In the genomic region with DNA sequence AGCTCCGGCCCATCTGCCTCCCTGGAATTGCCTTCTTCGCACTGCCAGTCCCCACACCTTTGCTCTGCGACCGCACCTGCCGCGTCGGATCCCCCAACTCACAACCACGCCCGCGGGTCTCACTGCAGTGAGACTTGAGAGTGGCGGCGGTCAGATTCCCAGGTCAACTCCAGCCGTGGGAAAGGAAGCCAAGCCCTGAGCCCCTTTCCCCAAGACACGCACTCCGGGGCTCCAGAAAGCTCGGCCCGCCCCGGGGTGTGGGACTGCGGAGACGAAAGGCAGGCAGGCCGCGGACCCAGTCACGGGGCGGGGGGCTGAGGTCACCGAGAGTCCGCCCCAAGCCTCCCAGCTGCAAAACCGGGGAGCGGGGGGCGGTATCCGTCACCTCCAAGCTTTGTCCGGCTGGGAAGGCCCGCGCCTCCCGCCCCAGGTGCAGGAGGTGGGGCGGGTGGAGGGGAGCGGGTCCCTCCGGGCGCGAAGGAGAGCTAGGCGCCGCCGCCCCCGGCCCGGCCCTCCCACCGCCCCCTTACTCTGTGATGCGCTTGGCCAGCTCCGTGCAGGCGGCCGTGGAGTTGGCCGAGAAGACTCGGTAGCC, we compare ENCODE assay signal across 8 cellular contexts. TPM values are rescaled to one million over a fixed set of nuclear protein-coding genes. Genes with fewer than 3 reads are reported as not detected.
DNase-seq lines count a peak whose midpoint lies in the region; ATAC-seq and TF ChIP-seq lines count a peak whose summit lies in the region.

No MANE protein-coding gene starts in this region.

- H3K27ac ChIP-seq in A673 (ENCODE audit: low read depth, low read length, poor library complexity, severe bottlenecking) (peak overlapping the region; percentile 96), mucosa of rectum (ENCODE audit: low read depth in 2 of 2, low read length in 2 of 2) (peak overlapping the region; percentile 87 to 91), upper lobe of right lung (peak overlapping the region; percentile 89)
- H3K27ac ChIP-seq in effector memory CD4-positive, alpha-beta T cell (ENCODE audit: insufficient read depth, low read length, poor library complexity, severe bottlenecking) = peak overlapping the region; percentile 76

- BruUV-seq in A673 (replicated peaks; lab: Mats Ljungman, UMichigan) = no TSS peak

- H3K9me3 ChIP-seq in A673 (ENCODE audit: low read depth, low read length, poor library complexity, severe bottlenecking) (no peaks in the 10 kb centered on the region), mucosa of rectum (ENCODE audit: control insufficient read depth in 2 of 2, low read length in 2 of 2) (no peaks in the 10 kb centered on the region), upper lobe of right lung (no peaks in the 10 kb centered on the region)
- no peaks in the 10 kb centered on the region for H3K9me3 ChIP-seq in effector memory CD4-positive, alpha-beta T cell (ENCODE audit: control insufficient read depth, low read length)

- H3K4me3 Mint-ChIP-seq in T-cell = peak overlapping the region; percentile 85 to 91 (median 90)

- no peaks in the 10 kb centered on the region for H3K9me3 Mint-ChIP-seq in T-cell

- TF ChIP-seq CTCF in A673 (conservative IDR thresholded peaks at IDR 0.05; ENCODE audit: low read depth, low read length) (no peak), upper lobe of right lung (IDR thresholded peaks at IDR 0.05) (no peak)

- H3K4me3 ChIP-seq in A673 (ENCODE audit: low read depth, low read length, poor library complexity, severe bottlenecking) = peak overlapping the region; percentile 74
- H3K4me3 ChIP-seq in effector memory CD4-positive, alpha-beta T cell (ENCODE audit: insufficient read depth, low read depth, low read length, poor library complexity, severe bottlenecking) = peak overlapping the region; percentile 88
- H3K4me3 ChIP-seq in mucosa of rectum (ENCODE audit: low read length in 2 of 2) = peak overlapping the region; percentile 77 to 87
- peak overlapping the region; percentile 92 for H3K4me3 ChIP-seq in upper lobe of right lung

- no peaks in the 10 kb centered on the region for H3K27me3 ChIP-seq in A673 (replicated peaks; ENCODE audit: insufficient read depth, low read depth, low read length, poor library complexity)
- H3K27me3 ChIP-seq in effector memory CD4-positive, alpha-beta T cell (replicated peaks; ENCODE audit: control insufficient read depth, insufficient read depth, low read length, poor library complexity, severe bottlenecking) = no peaks in the 10 kb centered on the region
- H3K27me3 ChIP-seq in mucosa of rectum (ENCODE audit: control insufficient read depth in 2 of 2, insufficient read depth in 2 of 2, low read length in 2 of 2) = no peaks in the 10 kb centered on the region
- no peaks in the 10 kb centered on the region for H3K27me3 ChIP-seq in upper lobe of right lung

- peak overlapping the region; percentile 74 to 76 for H3K27ac Mint-ChIP-seq in T-cell

- no peaks in the 10 kb centered on the region for H3K36me3 ChIP-seq in A673 (ENCODE audit: insufficient read depth, low read length, poor library complexity, severe bottlenecking)
- no peaks in the 10 kb centered on the region for H3K36me3 ChIP-seq in effector memory CD4-positive, alpha-beta T cell (ENCODE audit: control insufficient read depth, insufficient read depth, low read length)
- no peaks in the 10 kb centered on the region for H3K36me3 ChIP-seq in mucosa of rectum (ENCODE audit: control insufficient read depth in 2 of 2, insufficient read depth in 2 of 2, low read length in 2 of 2)
- H3K36me3 ChIP-seq in upper lobe of right lung = peaks cover 4% of the 10 kb centered on the region

- peaks cover 0 to 1% of the 10 kb centered on the region in 2 donors for H3K27me3 Mint-ChIP-seq in T-cell

- H3K9ac ChIP-seq in mucosa of rectum (ENCODE audit: low read depth in 1 of 2, low read length in 2 of 2) = peak overlapping the region; percentile 72

- ATAC-seq in GM18498 (IDR thresholded peaks at IDR 0.05; ENCODE audit: unreplicated experiment) (peak; percentile 5), HG03025 (IDR thresholded peaks at IDR 0.05; ENCODE audit: low FRiP score, unreplicated experiment) (peak; percentile 17), T-cell (replicated peaks in 1 of 4) (peak in 3 of 4 experiments; percentile 2 to 13 (median 6)), upper lobe of right lung (peak; percentile 42)

- H3K36me3 Mint-ChIP-seq in T-cell = no peaks in the 10 kb centered on the region

- H3K4me1 Mint-ChIP-seq in T-cell = peaks cover 24 to 29% (median 25%) of the 10 kb centered on the region in 3 donors

- no peak for DNase-seq in A673 (ENCODE audit: low spot score)
- peak in 6 of 34 experiments; percentile 4 to 11 (median 6) for DNase-seq in T-cell
- DNase-seq in effector memory CD4-positive, alpha-beta T cell = peak in 1 of 3 donors; percentile 2
- peak; percentile 73 for DNase-seq in upper lobe of right lung
- DNase-seq in cerebellar nuclear complex (lab: John Stamatoyannopoulos, UW) = no peak

- intact Hi-C loops in A673 (cut with micrococcal nuclease; ENCODE audit: unreplicated experiment) (no loop called here), upper lobe of right lung (cut with DNase I) (no loop called here)

- H3K4me1 ChIP-seq in A673 (ENCODE audit: insufficient read depth, low read length, poor library complexity, severe bottlenecking) = peaks cover 6% of the 10 kb centered on the region
- no peaks in the 10 kb centered on the region for H3K4me1 ChIP-seq in effector memory CD4-positive, alpha-beta T cell (ENCODE audit: control insufficient read depth, insufficient read depth, low read length, poor library complexity, severe bottlenecking)
- H3K4me1 ChIP-seq in mucosa of rectum (ENCODE audit: control insufficient read depth in 2 of 2, insufficient read depth in 2 of 2, low read length in 2 of 2) = peaks cover 9 to 14% of the 10 kb centered on the region in 2 donors
- peaks cover 13% of the 10 kb centered on the region for H3K4me1 ChIP-seq in upper lobe of right lung

- CTCF ChIA-PET in A673 (lab: Charles Lee) (no interaction called here), T-cell (lab: Charles Lee) (interaction anchor here (0.6 to 1.4 kb wide), 6 partner anchors 27 to 770 kb away, joined by 3 to 4 read pairs (median 3); no protein-coding TSS in a partner anchor)

- POLR2A ChIA-PET in A673 (lab: Charles Lee; ENCODE audit: low non-redundant PET) = interaction anchor here (0.7 kb wide), 2 partner anchors 19 to 97 kb away, joined by 4 read pairs; no protein-coding TSS in a partner anchor
- POLR2A ChIA-PET in T-cell (lab: Charles Lee) = interaction anchor here in 1 of 2 donors (0.6 kb wide), 2 partner anchors 30 to 88 kb away, joined by 3 read pairs; no protein-coding TSS in a partner anchor

RNA-seq across cellular contexts. Expression of a gene that starts 0.6 kb away (rescaled TPM):
- total RNA-seq in A673 (2021) (77.5 and 89.2 TPM in 2 replicates), T-cell (10 to 100 TPM; 27.5 to 47.0 (median 40.0) TPM), upper lobe of right lung (60.2 TPM)

RNA-seq across cellular contexts. Expression of a gene that starts 31.3 kb away (rescaled TPM):
- total RNA-seq in A673 (2021) (0.50 and 0.54 TPM in 2 replicates), T-cell (1 to 10 TPM in 3 of 5 donors, under 1 TPM in 2; 0.70 to 1.6 (median 1.3) TPM), upper lobe of right lung (8.5 TPM)

RNA-seq across cellular contexts. Expression of a gene that starts 45.0 kb away (rescaled TPM):
- total RNA-seq in A673 (2021) = 3.3 and 4.3 TPM in 2 replicates
- total RNA-seq in T-cell = 1 to 10 TPM; 3.0 to 4.3 (median 3.4) TPM
- 3.4 TPM for total RNA-seq in upper lobe of right lung
